Comparison of ENCODE assay signal across 38 cellular contexts in the genomic region with DNA sequence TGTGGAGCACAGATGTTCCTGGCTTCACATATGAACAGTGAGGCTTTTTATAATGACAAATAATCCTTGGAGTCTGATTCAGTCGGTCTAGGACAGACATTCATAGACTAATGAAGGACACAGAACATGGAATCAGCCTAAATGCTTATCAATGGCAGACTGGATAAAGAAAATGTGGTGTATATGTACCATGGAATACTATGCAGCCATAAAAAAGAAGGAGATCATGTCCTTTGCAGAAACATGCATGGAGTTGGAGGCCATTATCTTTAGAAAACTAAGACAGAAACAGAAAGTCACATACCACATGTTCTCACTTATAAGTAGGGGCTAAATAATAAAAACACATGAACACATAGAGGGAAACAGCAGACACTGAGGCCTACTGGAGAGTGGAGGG.
"Had no signal": no experiment of that assay in that cellular context is flagged by ENCODE, and none has a peak within 500 bp of the region (broad histone marks: within the 10 kb centered on the region; RNA-seq: fewer than 3 reads in every experiment).

No MANE protein-coding gene starts in this region.

- H3K27ac Mint-ChIP-seq: activated B cell treated with CpG ODN at 0.5 μM for 24 hours; activated CD4-positive, alpha-beta memory T cell treated with anti-CD3 and anti-CD28 coated beads for 36 hours; activated naive CD4-positive, alpha-beta T cell treated with anti-CD3 and anti-CD28 coated beads, Interleukin-2, amount 50 U/mL, for 24 hours; activated naive CD8-positive, alpha-beta T cell treated with anti-CD3 and anti-CD28 coated beads, Interleukin-2, amount 10 ng/mL, durations not matched to agents 7 days and 5 days; activated T-helper 17 cell treated with anti-CD3 and anti-CD28 coated beads, Interleukin-2, amount 50 U/mL, for 72 hours; brain; IgD-negative memory B cell; T-cell; T-helper 17 cell had no signal

- H3K4me3 ChIP-seq: ascending aorta, MG63, Peyer's patch, SJSA1 had no signal

- H3K27ac ChIP-seq: ascending aorta, Peyer's patch, SJSA1, VCaP had no signal

- ATAC-seq: PC-3, T-cell, T-helper 17 cell had no signal

- H3K9ac ChIP-seq: SK-N-SH had no signal

- H3K36me3 Mint-ChIP-seq: activated CD4-positive, alpha-beta memory T cell treated with anti-CD3 and anti-CD28 coated beads for 36 hours; activated naive CD4-positive, alpha-beta T cell treated with anti-CD3 and anti-CD28 coated beads, Interleukin-2, amount 50 U/mL, for 24 hours; brain; IgD-negative memory B cell had no signal

- H3K27me3 ChIP-seq: ascending aorta, MG63, Peyer's patch, SJSA1 had no signal

- H3K4me2 ChIP-seq: SK-N-SH had no signal

- H3K4me1 Mint-ChIP-seq: activated T-helper 17 cell treated with anti-CD3 and anti-CD28 coated beads, Interleukin-2, amount 50 U/mL, for 72 hours; brain had no signal

- H3K9me3 Mint-ChIP-seq: activated B cell treated with CpG ODN at 0.5 μM for 24 hours; activated naive CD4-positive, alpha-beta T cell treated with anti-CD3 and anti-CD28 coated beads, Interleukin-2, amount 50 U/mL, for 24 hours; T-cell had no signal

- H3K9me3 ChIP-seq: ascending aorta, MG63, Peyer's patch, SJSA1, SK-N-SH had no signal

- H3K4me1 ChIP-seq: Peyer's patch had no signal

- H3K36me3 ChIP-seq: ascending aorta, MG63, Peyer's patch, SJSA1 had no signal

- DNase-seq: activated B cell treated with CpG ODN at 0.5 μM for 24 hours; activated CD4-positive, alpha-beta T cell treated with anti-CD3 and anti-CD28 coated beads for 4 hours; activated CD4-positive, alpha-beta T cell treated with anti-CD3 and anti-CD28 coated beads, Interleukin-2, amount 50 U/mL, for 1 hour; activated CD4-positive, CD25-positive, alpha-beta regulatory T cell treated with anti-CD3 and anti-CD28 coated beads, Interleukin-2, amount 50 U/mL, for 72 hours; activated CD8-positive, alpha-beta memory T cell treated with anti-CD3 and anti-CD28 coated beads, Interleukin-2, amount 50 U/mL, for 4 hours; activated effector memory CD4-positive, alpha-beta T cell treated with anti-CD3 and anti-CD28 coated beads, Interleukin-2, amount 50 U/mL, for 16 hours; activated naive CD4-positive, alpha-beta T cell treated with Interleukin-2 at 50 U/mL for 16 hours; activated naive CD8-positive, alpha-beta T cell treated with anti-CD3 and anti-CD28 coated beads, Interleukin-2, amount 10 ng/mL, durations not matched to agents 7 days and 5 days; activated T-cell treated with anti-CD3 and anti-CD28 coated beads for 4 hours; amygdala; central memory CD4-positive, alpha-beta T cell; Kasumi-1; KG1; NCI-H1048; NCI-H1105 treated with DMSO at 0.1 percent for 48 hours; NCI-H1436 treated with DMSO at 0.1 percent for 48 hours; NCI-H1694 treated with DMSO at 0.1 percent for 48 hours; NCI-H2029; NCI-H345; NCI-H526; NCI-H748 treated with DMSO at 0.1 percent for 48 hours; NK-92 treated with Interleukin-12 subunit alpha and Interleukin-12 subunit beta, amount 100 ng/mL, for 24 hours; Peyer's patch; RPMI8226; SHP77 treated with DMSO at 0.1 percent for 48 hours; SK-N-SH; T-cell; T-helper 17 cell had no signal

- H3K4me3 Mint-ChIP-seq: activated B cell treated with CpG ODN at 0.5 μM for 24 hours; activated CD4-positive, alpha-beta memory T cell treated with anti-CD3 and anti-CD28 coated beads for 36 hours; activated naive CD4-positive, alpha-beta T cell treated with anti-CD3 and anti-CD28 coated beads, Interleukin-2, amount 50 U/mL, for 24 hours; activated naive CD8-positive, alpha-beta T cell treated with anti-CD3 and anti-CD28 coated beads, Interleukin-2, amount 10 ng/mL, durations not matched to agents 7 days and 5 days; activated T-helper 17 cell treated with anti-CD3 and anti-CD28 coated beads, Interleukin-2, amount 50 U/mL, for 72 hours; brain; IgD-negative memory B cell; T-cell; T-helper 17 cell had no signal

- H3K27me3 Mint-ChIP-seq: activated B cell treated with CpG ODN at 0.5 μM for 24 hours; activated CD4-positive, alpha-beta memory T cell treated with anti-CD3 and anti-CD28 coated beads for 36 hours; activated naive CD4-positive, alpha-beta T cell treated with anti-CD3 and anti-CD28 coated beads, Interleukin-2, amount 50 U/mL, for 24 hours; activated naive CD8-positive, alpha-beta T cell treated with anti-CD3 and anti-CD28 coated beads, Interleukin-2, amount 10 ng/mL, durations not matched to agents 7 days and 5 days; activated T-helper 17 cell treated with anti-CD3 and anti-CD28 coated beads, Interleukin-2, amount 50 U/mL, for 72 hours; brain; T-cell; T-helper 17 cell had no signal
